ENCODE assay signal across 10 cellular contexts in the genomic region with DNA sequence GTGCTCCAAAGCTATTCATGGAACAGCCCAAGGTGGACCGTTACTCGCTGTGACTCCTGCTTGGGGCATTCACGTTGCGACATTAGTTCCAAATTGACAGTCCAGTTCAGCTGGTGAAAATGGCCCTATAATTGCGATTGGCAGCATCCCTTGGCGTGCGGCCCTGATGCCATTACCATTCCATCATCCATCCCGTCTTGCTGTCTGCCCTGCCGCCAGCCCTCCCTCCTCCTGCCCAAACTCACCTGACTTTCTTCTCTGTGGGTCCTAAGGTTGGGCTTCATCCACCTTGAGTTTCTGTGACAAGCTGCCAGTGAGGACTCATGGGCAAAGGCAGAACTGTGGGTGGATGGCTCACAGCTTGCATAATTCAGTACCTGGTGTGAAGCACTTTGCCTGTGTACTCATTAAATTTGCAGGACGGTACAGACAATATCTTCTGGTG.
A peak's percentile ranks its signal among the peaks of the same experiment; 100 is the strongest.
DNase-seq lines count a peak whose midpoint lies in the region; ATAC-seq and TF ChIP-seq lines count a peak whose summit lies in the region.
"Had no signal": no experiment of that assay in that cellular context is flagged by ENCODE, and none has a peak within 500 bp of the region (broad histone marks: within the 10 kb centered on the region; RNA-seq: fewer than 3 reads in every experiment).

No MANE protein-coding gene starts in this region.

- H3K9me3 ChIP-seq in CD4-positive, alpha-beta T cell (ENCODE audit: control insufficient read depth, low read length), result no peaks in the 10 kb centered on the region
- no peaks in the 10 kb centered on the region for H3K9me3 ChIP-seq in mesodermal cell (ENCODE audit: control insufficient read depth, low read length)

- H3K27ac Mint-ChIP-seq in CD4-positive, alpha-beta T cell, result peak overlapping the region; percentile 85
- H3K27ac Mint-ChIP-seq in HFFc6, result peak overlapping the region; percentile 71
- H3K27ac Mint-ChIP-seq in activated naive CD8-positive, alpha-beta T cell treated with anti-CD3 and anti-CD28 coated beads, Interleukin-2, amount 50 U/mL, for 24 hours, result peak overlapping the region; percentile 94
- H3K27ac Mint-ChIP-seq: memory B cell had no signal

- H3K27ac ChIP-seq in CD4-positive, alpha-beta T cell (ENCODE audit: low read depth, low read length), result peak overlapping the region; percentile 32
- peak overlapping the region; percentile 26 for H3K27ac ChIP-seq in mesodermal cell (ENCODE audit: low read depth, low read length, severe bottlenecking)

- H3K27me3 ChIP-seq in CD4-positive, alpha-beta T cell (ENCODE audit: control insufficient read depth, insufficient read depth, low read length), result no peaks in the 10 kb centered on the region

- no peak overlapping the region for H3K4me3 ChIP-seq in mesodermal cell (ENCODE audit: extremely low read depth, insufficient read depth, low read length, poor library complexity, severe bottlenecking)

- POLR2A ChIA-PET in CD4-positive, alpha-beta T cell (lab: Charles Lee), result interaction anchor here (0.9 to 2.3 kb wide), 11 partner anchors 9 to 194 kb away, joined by 3 to 18 read pairs (median 5); no protein-coding TSS in a partner anchor

- peak overlapping the region; percentile 70 for H3K4me3 Mint-ChIP-seq in CD4-positive, alpha-beta T cell
- H3K4me3 Mint-ChIP-seq in HFFc6, result peak overlapping the region; percentile 45
- peak overlapping the region; percentile 41 for H3K4me3 Mint-ChIP-seq in activated naive CD8-positive, alpha-beta T cell treated with anti-CD3 and anti-CD28 coated beads, Interleukin-2, amount 50 U/mL, for 24 hours
- H3K4me3 Mint-ChIP-seq: memory B cell had no signal

- CTCF ChIA-PET in CD4-positive, alpha-beta T cell (lab: Charles Lee), result interaction anchor here (0.8 to 2.6 kb wide), 5 partner anchors 11 to 242 kb away, joined by 3 to 12 read pairs (median 4); no protein-coding TSS in a partner anchor

- no peaks in the 10 kb centered on the region for H3K27me3 Mint-ChIP-seq in CD4-positive, alpha-beta T cell
- H3K27me3 Mint-ChIP-seq in HFFc6 (ENCODE audit: insufficient read depth), result peaks cover 4% of the 10 kb centered on the region
- H3K27me3 Mint-ChIP-seq in activated naive CD8-positive, alpha-beta T cell treated with anti-CD3 and anti-CD28 coated beads, Interleukin-2, amount 50 U/mL, for 24 hours, result no peaks in the 10 kb centered on the region
- H3K27me3 Mint-ChIP-seq: memory B cell had no signal

- no peak for TF ChIP-seq POLR2A in erythroblast (IDR thresholded peaks at IDR 0.05; ENCODE audit: low read length)

- peaks cover 24% of the 10 kb centered on the region for H3K36me3 Mint-ChIP-seq in CD4-positive, alpha-beta T cell (ENCODE audit: low read depth)
- H3K36me3 Mint-ChIP-seq in HFFc6 (ENCODE audit: low read depth), result peaks cover 44% of the 10 kb centered on the region
- H3K36me3 Mint-ChIP-seq in activated naive CD8-positive, alpha-beta T cell treated with anti-CD3 and anti-CD28 coated beads, Interleukin-2, amount 50 U/mL, for 24 hours (ENCODE audit: low read depth), result peaks cover 60% of the 10 kb centered on the region

- H3K4me1 ChIP-seq in mesodermal cell (ENCODE audit: control insufficient read depth, insufficient read depth, low read length, poor library complexity, severe bottlenecking), result peaks cover 23% of the 10 kb centered on the region

- WGBS in mesodermal cell (ENCODE audit: insufficient coverage in 2 of 2), 2 experiments, result 98 to 99% methylated on average over 9 of the region's 10 CpGs

- no peak for TF ChIP-seq CTCF in CD4-positive, alpha-beta T cell (IDR thresholded peaks at IDR 0.05)
- no peak for TF ChIP-seq CTCF in HFFc6 (IDR thresholded peaks at IDR 0.05)

- intact Hi-C loops in CD4-positive, alpha-beta T cell (cut with DNase I, micrococcal nuclease), result loop anchor here in 1 of 2 experiments (1.0 kb wide), 1 partner anchor 16 kb away; no protein-coding TSS in a partner anchor

- peaks cover 75% of the 10 kb centered on the region for H3K4me1 Mint-ChIP-seq in CD4-positive, alpha-beta T cell (ENCODE audit: low read depth)
- H3K4me1 Mint-ChIP-seq in HFFc6 (ENCODE audit: low read depth), result peaks cover 68% of the 10 kb centered on the region
- H3K4me1 Mint-ChIP-seq in activated naive CD8-positive, alpha-beta T cell treated with anti-CD3 and anti-CD28 coated beads, Interleukin-2, amount 50 U/mL, for 24 hours, result peaks cover 75% of the 10 kb centered on the region

- no peaks in the 10 kb centered on the region for H3K36me3 ChIP-seq in mesodermal cell (ENCODE audit: control insufficient read depth, insufficient read depth, low read length)

- no peak for ATAC-seq in CD4-positive, alpha-beta T cell (ENCODE audit: poor library complexity)
- peak; percentile 40 for ATAC-seq in activated naive CD8-positive, alpha-beta T cell treated with anti-CD3 and anti-CD28 coated beads, Interleukin-2, amount 50 U/mL, for 24 hours
- ATAC-seq in GM19328 (IDR thresholded peaks at IDR 0.05; ENCODE audit: unreplicated experiment), result no peak

- peaks cover 4% of the 10 kb centered on the region for H3K9me3 Mint-ChIP-seq in CD4-positive, alpha-beta T cell
- peaks cover 4% of the 10 kb centered on the region; the same call in 1 of the 2 replicates for H3K9me3 Mint-ChIP-seq in HFFc6
- peaks cover 6% of the 10 kb centered on the region for H3K9me3 Mint-ChIP-seq in activated naive CD8-positive, alpha-beta T cell treated with anti-CD3 and anti-CD28 coated beads, Interleukin-2, amount 50 U/mL, for 24 hours

- no peak for DNase-seq in CD4-positive, alpha-beta T cell
- DNase-seq in HFFc6 (no peak), erythroblast (lab: John Stamatoyannopoulos, UW) (no peak), NCI-H1694 treated with DMSO at 0.1 percent for 48 hours (lab: John Stamatoyannopoulos, UW) (no peak), NCI-H2029 treated with DMSO at 0.1 percent for 48 hours (lab: John Stamatoyannopoulos, UW) (no peak)
- no peak for DNase-seq in activated naive CD8-positive, alpha-beta T cell treated with anti-CD3 and anti-CD28 coated beads, Interleukin-2, amount 50 U/mL, for 24 hours
- DNase-seq: NCI-H2029 had no signal
